In the genomic region with DNA sequence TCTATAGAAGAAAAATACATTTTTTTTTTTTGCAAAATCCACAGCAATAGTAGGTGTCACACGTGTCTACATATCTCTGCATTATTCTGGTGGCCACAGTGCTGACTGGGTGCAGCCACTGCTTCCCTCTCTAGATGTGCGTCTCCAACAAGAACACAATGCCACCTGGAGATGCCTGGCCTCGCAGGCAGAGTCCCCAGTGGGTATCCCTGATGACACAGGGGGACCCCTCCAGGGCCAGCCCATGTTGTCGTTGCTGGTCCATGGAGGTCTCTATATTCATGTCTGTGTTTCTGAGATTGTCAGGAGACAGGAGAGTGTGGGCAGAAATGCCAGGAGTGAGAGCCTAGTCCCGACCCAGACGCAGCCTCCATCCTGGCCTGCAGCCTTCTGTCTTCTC, we compare ENCODE assay signal across 18 cellular contexts.
"Had no signal": no experiment of that assay in that cellular context is flagged by ENCODE, and none has a peak within 500 bp of the region (broad histone marks: within the 10 kb centered on the region; RNA-seq: fewer than 3 reads in every experiment).

No MANE protein-coding gene starts in this region.

- DNase-seq: KBM-7, NCI-H1092, NCI-H1105 treated with DMSO at 0.1 percent for 48 hours, NCI-H1417 treated with DMSO at 0.1 percent for 48 hours, NCI-H146, NCI-H1694 treated with DMSO at 0.1 percent for 48 hours, NCI-H1930, NCI-H2081, NCI-H2171, NCI-H226, NCI-H446, NCI-H510A, NCI-H524 treated with DMSO at 0.1 percent for 48 hours, NCI-H69, NCI-H774, Right ventricle myocardium superior, RPMI8226, SIG-M5 had no signal
